ENCODE assay signal across 17 cellular contexts in genomic region chr4:188841523-188841922, GRCh38.
"Had no signal": no experiment of that assay in that cellular context is flagged by ENCODE, and none has a peak within 500 bp of the region (broad histone marks: within the 10 kb centered on the region; RNA-seq: fewer than 3 reads in every experiment).

No MANE protein-coding gene starts in this region.

- H3K27me3 ChIP-seq: pancreas, right lobe of liver, thyroid gland had no signal

- FAIRE-seq: astrocyte, bronchial epithelial cell, pancreas had no signal

- H3K4me1 ChIP-seq: pancreas, right lobe of liver, thyroid gland had no signal

- H3K27me3 Mint-ChIP-seq: activated naive CD4-positive, alpha-beta T cell treated with anti-CD3 and anti-CD28 coated beads, Interleukin-2, amount 50 U/mL, for 24 hours; naive thymus-derived CD8-positive, alpha-beta T cell had no signal

- H3K27ac Mint-ChIP-seq: activated naive CD4-positive, alpha-beta T cell treated with anti-CD3 and anti-CD28 coated beads, Interleukin-2, amount 50 U/mL, for 24 hours; naive thymus-derived CD8-positive, alpha-beta T cell had no signal

- H3K36me3 ChIP-seq: pancreas, right lobe of liver, thyroid gland had no signal

- H3K4me3 ChIP-seq: pancreas, right lobe of liver, thyroid gland had no signal

- H3K36me3 Mint-ChIP-seq: activated naive CD4-positive, alpha-beta T cell treated with anti-CD3 and anti-CD28 coated beads, Interleukin-2, amount 50 U/mL, for 24 hours; naive thymus-derived CD8-positive, alpha-beta T cell had no signal

- DNase-seq: activated CD4-positive, alpha-beta T cell treated with anti-CD3 and anti-CD28 coated beads, Interleukin-2, amount 50 U/mL, for 1 hour; activated CD8-positive, alpha-beta memory T cell treated with anti-CD3 and anti-CD28 coated beads, Interleukin-2, amount 50 U/mL, for 4 hours; activated effector memory CD4-positive, alpha-beta T cell treated with Interleukin-2 at 50 U/mL for 16 hours; activated T-cell treated with anti-CD3 and anti-CD28 coated beads, Interleukin-2, amount 50 U/mL, for 48 hours; cerebellar nuclear complex; effector CD8-positive, alpha-beta T cell; left ventricle myocardium superior; mesendoderm; naive thymus-derived CD8-positive, alpha-beta T cell; pancreas; right lobe of liver; stimulated activated naive CD4-positive, alpha-beta T cell; thyroid gland had no signal

- ATAC-seq: esophagus mucosa; left ventricle myocardium superior; naive thymus-derived CD8-positive, alpha-beta T cell; pancreas; right lobe of liver had no signal

- H3K4me3 Mint-ChIP-seq: activated naive CD4-positive, alpha-beta T cell treated with anti-CD3 and anti-CD28 coated beads, Interleukin-2, amount 50 U/mL, for 24 hours; naive thymus-derived CD8-positive, alpha-beta T cell had no signal

- H3K4me1 Mint-ChIP-seq: activated naive CD4-positive, alpha-beta T cell treated with anti-CD3 and anti-CD28 coated beads, Interleukin-2, amount 50 U/mL, for 24 hours; naive thymus-derived CD8-positive, alpha-beta T cell had no signal

- H3K9me3 ChIP-seq: pancreas, thyroid gland had no signal

- H3K27ac ChIP-seq: pancreas, right lobe of liver, thyroid gland had no signal
